In genomic region chr15:101724675-101725005, GRCh38 we compare ENCODE assay signal across 8 cellular contexts. TPM values are rescaled to one million over a fixed set of nuclear protein-coding genes. Genes with fewer than 3 reads are reported as not detected.
DNase-seq lines count a peak whose midpoint lies in the region; ATAC-seq, FAIRE-seq and TF ChIP-seq lines count a peak whose summit lies in the region.

No MANE protein-coding gene starts in this region.

- H3K27ac ChIP-seq in keratinocyte (ENCODE audit: control insufficient read depth, insufficient read depth, low read length), result no peak overlapping the region
- peak overlapping the region in 4 of 5 donors; percentile 93 to 96 (median 94) for H3K27ac ChIP-seq in stomach

- TF ChIP-seq POLR2A in stomach (IDR thresholded peaks at IDR 0.05), result no peak

- H3K4me3 ChIP-seq in keratinocyte (ENCODE audit: control insufficient read depth in 2 of 3, extremely low read depth in 1 of 3, insufficient read depth in 2 of 3, low read depth in 1 of 3, low read length in 3 of 3), result peak overlapping the region in 1 of 3 experiments; percentile 35
- peak overlapping the region; percentile 84 to 94 (median 88) for H3K4me3 ChIP-seq in stomach

- H3K4me1 ChIP-seq in keratinocyte (ENCODE audit: control insufficient read depth, extremely low read depth, insufficient read depth, low read length) (peaks cover 5% of the 10 kb centered on the region), stomach (peaks cover 0 to 20% (median 15%) of the 10 kb centered on the region in 4 donors)

- H3K79me2 ChIP-seq in keratinocyte (ENCODE audit: control insufficient read depth, insufficient read depth, low read length), result no peaks in the 10 kb centered on the region

- peak overlapping the region; percentile 6 for H3K4me2 ChIP-seq in keratinocyte (ENCODE audit: control insufficient read depth, extremely low read depth, insufficient read depth, low read depth, low read length)

- H3K27me3 Mint-ChIP-seq in activated B cell treated with CpG ODN at 0.5 μM for 24 hours, result no peaks in the 10 kb centered on the region
- no peaks in the 10 kb centered on the region for H3K27me3 Mint-ChIP-seq in chondrocyte (ENCODE audit: low read depth)

- H3K27me3 ChIP-seq in keratinocyte (ENCODE audit: control insufficient read depth, extremely low read depth, insufficient read depth, low read length) (no peaks in the 10 kb centered on the region), stomach (no peaks in the 10 kb centered on the region)

- no peak overlapping the region for H3K9ac ChIP-seq in keratinocyte (ENCODE audit: control insufficient read depth, extremely low read depth, insufficient read depth, low read length)

- CTCF ChIA-PET in activated B cell treated with CpG ODN at 0.5 μM for 24 hours (lab: Charles Lee), result no interaction called here

- H3K36me3 Mint-ChIP-seq in activated B cell treated with CpG ODN at 0.5 μM for 24 hours (ENCODE audit: low read depth) (peaks cover 24% of the 10 kb centered on the region), chondrocyte (ENCODE audit: low read depth) (peaks cover 11% of the 10 kb centered on the region)

- peak overlapping the region; percentile 56 for H3K27ac Mint-ChIP-seq in activated B cell treated with CpG ODN at 0.5 μM for 24 hours
- no peak overlapping the region for H3K27ac Mint-ChIP-seq in chondrocyte (ENCODE audit: unreplicated experiment)

- no peaks in the 10 kb centered on the region for H4K20me1 ChIP-seq in keratinocyte (ENCODE audit: control insufficient read depth, extremely low read depth, insufficient read depth, low read length)

- no peaks in the 10 kb centered on the region for H3K9me1 ChIP-seq in keratinocyte (ENCODE audit: control insufficient read depth, extremely low read depth, insufficient read depth, low read length)

- H3K4me1 Mint-ChIP-seq in activated B cell treated with CpG ODN at 0.5 μM for 24 hours (peaks cover 15% of the 10 kb centered on the region), chondrocyte (ENCODE audit: low read depth) (peaks cover 16% of the 10 kb centered on the region)

- WGBS in stomach, 5 donors, result 25 to 31% (median 27%) methylated on average over 8 of the region's 8 CpGs

- DNase-seq in SKM-1 treated with dmso at 0.1 percent for 144 hours (lab: John Stamatoyannopoulos, UW; ENCODE audit: unreplicated experiment), result peak; percentile 32
- no peak for DNase-seq in SKM-1 (lab: John Stamatoyannopoulos, UW; ENCODE audit: unreplicated experiment)
- DNase-seq in activated B cell treated with CpG ODN at 0.5 μM for 24 hours, result no peak
- no peak for DNase-seq in keratinocyte (ENCODE audit: low read depth, low spot score)
- no peak for DNase-seq in stomach
- DNase-seq in NCI-H345 treated with DMSO at 0.1 percent for 48 hours (lab: John Stamatoyannopoulos, UW; ENCODE audit: unreplicated experiment), result no peak
- no peak for DNase-seq in chondrocyte (ENCODE audit: low spot score)

- POLR2A ChIA-PET in activated B cell treated with CpG ODN at 0.5 μM for 24 hours (lab: Charles Lee), result interaction anchor here (1.1 to 1.5 kb wide), 3 partner anchors 10 to 430 kb away, joined by 3 to 7 read pairs (median 7); partner anchors contain the start of gene SNRPA1

- H3K36me3 ChIP-seq in keratinocyte (ENCODE audit: control insufficient read depth in 2 of 2, extremely low read depth in 1 of 2, insufficient read depth in 2 of 2, low read length in 2 of 2) (peaks cover 1 to 7% of the 10 kb centered on the region in 2 experiments), stomach (peaks cover 2 to 24% (median 23%) of the 10 kb centered on the region in 4 donors)

- H3K9me3 ChIP-seq in keratinocyte (ENCODE audit: control insufficient read depth, low read depth, low read length), result no peaks in the 10 kb centered on the region
- no peaks in the 10 kb centered on the region for H3K9me3 ChIP-seq in stomach

- H3K9me3 Mint-ChIP-seq in activated B cell treated with CpG ODN at 0.5 μM for 24 hours (peaks cover 5% of the 10 kb centered on the region), chondrocyte (ENCODE audit: low read depth) (no peaks in the 10 kb centered on the region)

- no peak overlapping the region for H2AFZ ChIP-seq in keratinocyte (ENCODE audit: control insufficient read depth, low read length)

- ATAC-seq in activated B cell treated with CpG ODN at 0.5 μM for 24 hours (ENCODE audit: low read depth), result no peak
- ATAC-seq in GM19452 (IDR thresholded peaks at IDR 0.05; ENCODE audit: unreplicated experiment), result no peak

- intact Hi-C loops in activated B cell treated with CpG ODN at 0.5 μM for 24 hours (cut with micrococcal nuclease), result loop anchor here (1.0 to 2.0 kb wide), 4 partner anchors 16 to 1122 kb away; partner anchors contain the start of genes ASB7, LINS1 and TM2D3
- intact Hi-C loops in stomach (cut with DNase I; ENCODE audit: low total_unique reads), result no loop called here

- dilution Hi-C loops in keratinocyte (cut with MboI; ENCODE audit: extremely low pct_ligation_motif_present, low sequenced_read_pairs), result no loop called here

- no peak for FAIRE-seq in keratinocyte (lab: Jason Lieb, UNC)

- TF ChIP-seq CTCF in activated B cell treated with CpG ODN at 0.5 μM for 24 hours (IDR thresholded peaks at IDR 0.05), result no peak
- TF ChIP-seq CTCF in keratinocyte (optimal IDR thresholded peaks at IDR 0.05 in 1 of 3, IDR thresholded peaks at IDR 0.05 in 1 of 3, conservative IDR thresholded peaks at IDR 0.05 in 1 of 3; ENCODE audit: extremely low read depth in 1 of 3, insufficient read depth in 2 of 3, low read length in 3 of 3), result no peak
- no peak for TF ChIP-seq CTCF in stomach (IDR thresholded peaks at IDR 0.05)
- no peak for TF ChIP-seq CTCF in chondrocyte (IDR thresholded peaks at IDR 0.05)

- no peak for TF ChIP-seq EP300 in stomach (IDR thresholded peaks at IDR 0.05)

- H3K4me3 Mint-ChIP-seq in activated B cell treated with CpG ODN at 0.5 μM for 24 hours (peak overlapping the region; percentile 48), chondrocyte (ENCODE audit: unreplicated experiment) (no peak overlapping the region)

RNA-seq across cellular contexts. Expression of gene TARS3, which starts 0.4 kb away (rescaled TPM):
- total RNA-seq in activated B cell treated with CpG ODN at 0.5 μM for 24 hours (12.0 and 13.0 TPM in 2 replicates), stomach (10 to 100 TPM in 4 of 5 donors, 1 to 10 TPM in 1; 5.4 to 53.1 (median 26.5) TPM), chondrocyte (10.7 to 15.1 TPM (median 12.7 TPM) in 3 replicates)
- polyA plus RNA-seq in keratinocyte (2.8 to 3.9 TPM (median 3.0 TPM) in 3 replicates), stomach (1 to 10 TPM; 3.4 to 5.0 (median 4.7) TPM)
- 11.3 TPM for polyA plus RNA-seq in keratinocyte (2011; ENCODE audit: low read depth)
- 1.9 and 2.8 TPM in 2 replicates for polyA plus RNA-seq in keratinocyte (2011; cell fraction: cytosol; rRNA removed)
- polyA plus RNA-seq in keratinocyte (2011; cell fraction: nucleus; rRNA removed), result 3.7 and 5.9 TPM in 2 replicates
- polyA plus RNA-seq in keratinocyte (2012; ENCODE audit: low replicate concordance), result 4.2 and 4.4 TPM in 2 replicates
- polyA minus RNA-seq in keratinocyte, result 1.7 to 5.3 TPM (median 2.0 TPM) in 3 replicates
- 3.3 TPM for polyA minus RNA-seq in keratinocyte (2011; cell fraction: cytosol; rRNA and poly(A)+ RNA removed)
- 3.8 and 5.0 TPM in 2 replicates for polyA minus RNA-seq in keratinocyte (2011; cell fraction: nucleus; rRNA and poly(A)+ RNA removed)
